27 cellular contexts compared by ENCODE assay signal in the genomic region with DNA sequence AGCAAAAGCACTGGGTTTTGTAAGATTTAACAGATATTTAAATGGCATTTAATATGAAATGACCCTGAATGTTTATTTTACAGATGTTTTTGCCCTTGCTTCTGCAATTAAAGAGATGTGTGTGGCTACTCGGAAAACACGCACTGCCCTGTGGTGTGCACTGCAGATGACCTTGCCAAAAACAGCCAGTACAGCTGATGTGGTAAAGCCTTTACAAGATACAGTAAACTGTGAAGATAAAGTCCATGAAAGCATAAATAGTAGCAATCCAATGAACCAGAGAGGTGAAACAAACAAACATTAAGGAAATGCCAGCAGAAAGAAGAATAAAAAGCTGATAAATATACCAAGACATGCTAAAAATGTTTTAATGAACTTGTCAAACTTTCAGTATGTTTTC. TPM values are rescaled to one million over a fixed set of nuclear protein-coding genes. Genes with fewer than 3 reads are reported as not detected.
"Had no signal": no experiment of that assay in that cellular context is flagged by ENCODE, and none has a peak within 500 bp of the region (broad histone marks: within the 10 kb centered on the region; RNA-seq: fewer than 3 reads in every experiment).

No MANE protein-coding gene starts in this region.

- H3K9me3 ChIP-seq: SJCRH30 had no signal

- ATAC-seq: activated naive CD8-positive, alpha-beta T cell treated with anti-CD3 and anti-CD28 coated beads, Interleukin-2, amount 50 U/mL, for 24 hours had no signal

- H3K4me3 ChIP-seq: SJCRH30, SK-N-MC had no signal

- DNase-seq: activated CD4-positive, alpha-beta memory T cell treated with anti-CD3 and anti-CD28 coated beads for 36 hours; activated CD4-positive, alpha-beta T cell treated with anti-CD3 and anti-CD28 coated beads, Interleukin-2, amount 50 U/mL, for 1 hour; activated CD8-positive, alpha-beta memory T cell treated with anti-CD3 and anti-CD28 coated beads, Interleukin-2, amount 50 U/mL, for 48 hours; activated effector memory CD4-positive, alpha-beta T cell treated with Interleukin-2 at 50 U/mL for 16 hours; activated naive CD4-positive, alpha-beta T cell treated with anti-CD3 and anti-CD28 coated beads, Interleukin-2, amount 10 ng/mL, durations not matched to agents 7 days and 5 days; activated naive CD8-positive, alpha-beta T cell treated with anti-CD3 and anti-CD28 coated beads, Interleukin-2, amount 50 U/mL, for 24 hours; activated T-cell treated with anti-CD3 and anti-CD28 coated beads, Interleukin-2, amount 50 U/mL, for 48 hours; anterior cingulate cortex; caudate nucleus; cerebellar nuclear complex; Karpas-422; NCI-H1048; NCI-H1105 treated with DMSO at 0.1 percent for 48 hours; NCI-H1436; NCI-H1694; NCI-H1930; NCI-H2081 treated with DMSO at 0.1 percent for 48 hours; NCI-H510A; NCI-H526; NCI-H748 treated with DMSO at 0.1 percent for 48 hours; NK-92 treated with Interleukin-12 subunit alpha and Interleukin-12 subunit beta, amount 100 ng/mL, for 24 hours; SHP77; SJCRH30; T1000 had no signal

- H3K27ac ChIP-seq: SJCRH30 had no signal

- H3K4me1 ChIP-seq: SJCRH30 had no signal

- H3K27me3 ChIP-seq: SJCRH30 had no signal

RNA-seq across cellular contexts. Expression of gene MEIOC, which starts 17.6 kb away (rescaled TPM):
- total RNA-seq: bronchial epithelial cell, MCF 10A had no signal
